ENCODE assay signal across 8 cellular contexts in the genomic region with DNA sequence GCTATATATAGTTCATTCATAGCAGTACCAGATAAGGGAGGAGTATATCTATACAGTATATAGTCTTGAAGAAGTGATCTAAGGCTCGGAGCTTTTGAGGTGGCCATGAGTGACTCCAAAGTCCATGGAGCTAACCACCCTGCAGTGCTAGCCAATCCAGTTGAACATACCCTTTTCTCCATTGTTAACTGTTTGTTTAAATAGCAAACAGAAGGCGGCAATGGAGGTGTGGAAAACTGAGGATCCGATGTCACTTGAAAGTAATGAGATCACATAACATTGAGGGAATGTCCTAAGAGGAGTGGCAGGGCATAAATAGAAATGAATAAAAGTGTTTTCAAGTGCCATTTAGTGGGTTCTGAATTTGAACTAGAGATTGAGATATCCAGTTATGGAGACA. TPM values are rescaled to one million over a fixed set of nuclear protein-coding genes. Genes with fewer than 3 reads are reported as not detected.
A peak's percentile ranks its signal among the peaks of the same experiment; 100 is the strongest.
DNase-seq lines count a peak whose midpoint lies in the region; ATAC-seq and TF ChIP-seq lines count a peak whose summit lies in the region.

No MANE protein-coding gene starts in this region.

- 51 to 67% methylated on average over 3 of the region's 3 CpGs for WGBS in body of pancreas, 2 donors

- POLR2A ChIA-PET in activated naive CD8-positive, alpha-beta T cell treated with anti-CD3 and anti-CD28 coated beads, Interleukin-2, amount 10 ng/mL, durations not matched to agents 7 days and 5 days (lab: Charles Lee): interaction anchor here (0.8 to 1.5 kb wide), 4 partner anchors 12 to 415 kb away, joined by 3 to 13 read pairs (median 4); a partner anchor contains a TSS

- H3K4me3 ChIP-seq in uterus (no peak overlapping the region), body of pancreas (no peak overlapping the region)

- TF ChIP-seq CTCF in uterus (IDR thresholded peaks at IDR 0.05): no peak
- no peak for TF ChIP-seq CTCF in body of pancreas (IDR thresholded peaks at IDR 0.05)

- peaks cover 49% of the 10 kb centered on the region for H3K36me3 Mint-ChIP-seq in activated naive CD8-positive, alpha-beta T cell treated with anti-CD3 and anti-CD28 coated beads, Interleukin-2, amount 10 ng/mL, durations not matched to agents 7 days and 5 days
- peaks cover 9% of the 10 kb centered on the region for H3K36me3 Mint-ChIP-seq in memory B cell

- H3K27ac ChIP-seq in uterus (no peak overlapping the region), body of pancreas (no peak overlapping the region)

- TF ChIP-seq POLR2A in uterus (IDR thresholded peaks at IDR 0.05) (no peak), body of pancreas (IDR thresholded peaks at IDR 0.05) (no peak)

- peak overlapping the region; percentile 91 for H3K27ac Mint-ChIP-seq in activated naive CD8-positive, alpha-beta T cell treated with anti-CD3 and anti-CD28 coated beads, Interleukin-2, amount 10 ng/mL, durations not matched to agents 7 days and 5 days
- no peak overlapping the region for H3K27ac Mint-ChIP-seq in memory B cell

- peaks cover 4% of the 10 kb centered on the region for H3K27me3 Mint-ChIP-seq in activated naive CD8-positive, alpha-beta T cell treated with anti-CD3 and anti-CD28 coated beads, Interleukin-2, amount 10 ng/mL, durations not matched to agents 7 days and 5 days
- H3K27me3 Mint-ChIP-seq in memory B cell: no peaks in the 10 kb centered on the region

- intact Hi-C loops in uterus (cut with DNase I; ENCODE audit: low total_unique reads) (no loop called here), body of pancreas (cut with DNase I) (loop anchor here (10.0 kb wide), 1 partner anchor 45 kb away; no protein-coding TSS in a partner anchor)

- no peaks in the 10 kb centered on the region for H3K9me3 Mint-ChIP-seq in activated naive CD8-positive, alpha-beta T cell treated with anti-CD3 and anti-CD28 coated beads, Interleukin-2, amount 10 ng/mL, durations not matched to agents 7 days and 5 days
- no peaks in the 10 kb centered on the region for H3K9me3 Mint-ChIP-seq in memory B cell

- H3K27me3 ChIP-seq in uterus: no peaks in the 10 kb centered on the region
- H3K27me3 ChIP-seq in body of pancreas: no peaks in the 10 kb centered on the region

- H3K4me3 Mint-ChIP-seq in activated naive CD8-positive, alpha-beta T cell treated with anti-CD3 and anti-CD28 coated beads, Interleukin-2, amount 10 ng/mL, durations not matched to agents 7 days and 5 days: peak overlapping the region; percentile 99
- H3K4me3 Mint-ChIP-seq in memory B cell: peak overlapping the region; percentile 17

- H3K36me3 ChIP-seq in uterus (no peaks in the 10 kb centered on the region), body of pancreas (replicated peaks in 1 of 2; ENCODE audit: insufficient read depth in 1 of 2, low read depth in 2 of 2) (peaks cover 0 to 6% of the 10 kb centered on the region in 2 donors)

- no peaks in the 10 kb centered on the region for H3K9me3 ChIP-seq in uterus
- no peaks in the 10 kb centered on the region for H3K9me3 ChIP-seq in body of pancreas

- ATAC-seq in activated naive CD8-positive, alpha-beta T cell treated with anti-CD3 and anti-CD28 coated beads, Interleukin-2, amount 10 ng/mL, durations not matched to agents 7 days and 5 days (ENCODE audit: low read depth): no peak
- ATAC-seq in memory B cell (ENCODE audit: low read depth) (no peak), GM21447 (IDR thresholded peaks at IDR 0.05; ENCODE audit: unreplicated experiment) (no peak), body of pancreas (no peak)

- DNase-seq in DMS53 treated with DMSO at 0.1 percent for 48 hours (lab: John Stamatoyannopoulos, UW; ENCODE audit: unreplicated experiment): peak; percentile 70
- peak; percentile 41 for DNase-seq in NCI-H1092 (lab: John Stamatoyannopoulos, UW)
- DNase-seq in activated naive CD8-positive, alpha-beta T cell treated with anti-CD3 and anti-CD28 coated beads, Interleukin-2, amount 10 ng/mL, durations not matched to agents 7 days and 5 days: no peak
- no peak for DNase-seq in memory B cell (ENCODE audit: low spot score in 2 of 2)
- no peak for DNase-seq in uterus
- no peak for DNase-seq in GM19240 (ENCODE audit: insufficient read length, low spot score)
- no peak for DNase-seq in body of pancreas

- H3K4me1 Mint-ChIP-seq in activated naive CD8-positive, alpha-beta T cell treated with anti-CD3 and anti-CD28 coated beads, Interleukin-2, amount 10 ng/mL, durations not matched to agents 7 days and 5 days: peaks cover 51% of the 10 kb centered on the region
- H3K4me1 Mint-ChIP-seq in memory B cell: peaks cover 19% of the 10 kb centered on the region

- H3K4me1 ChIP-seq in uterus (no peaks in the 10 kb centered on the region), body of pancreas (peaks cover 10% of the 10 kb centered on the region)

RNA-seq across cellular contexts. Expression of a gene that starts 12.4 kb away (rescaled TPM):
- total RNA-seq in activated naive CD8-positive, alpha-beta T cell treated with anti-CD3 and anti-CD28 coated beads, Interleukin-2, amount 10 ng/mL, durations not matched to agents 7 days and 5 days: 1 to 10 TPM; 5.1 to 5.5 TPM
- total RNA-seq in uterus: 10 to 100 TPM in 2 of 4 donors, 1 to 10 TPM in 2; 7.0 to 16.4 (median 11.6) TPM
- total RNA-seq in body of pancreas: 1 to 10 TPM in 1 of 2 donors, under 1 TPM in 1; 0.66 to 2.6 TPM

RNA-seq across cellular contexts. Expression of a gene that starts 54.6 kb away (rescaled TPM):
- 100 to 1,000 TPM; 119 to 128 TPM for total RNA-seq in activated naive CD8-positive, alpha-beta T cell treated with anti-CD3 and anti-CD28 coated beads, Interleukin-2, amount 10 ng/mL, durations not matched to agents 7 days and 5 days
- total RNA-seq in uterus: 100 to 1,000 TPM in 2 of 4 donors, 10 to 100 TPM in 2; 50.0 to 137 (median 83.0) TPM
- total RNA-seq in body of pancreas: 10 to 100 TPM; 36.8 to 66.9 TPM

Comparison
In these comparisons a context has a peak if more than half of its experiments do, and no peak if none do; other contexts are left out.
1. DNase-seq: peak in DMS53 treated with DMSO at 0.1 percent for 48 hours (single experiment) and NCI-H1092 (single experiment); none in activated naive CD8-positive, alpha-beta T cell treated with anti-CD3 and anti-CD28 coated beads, Interleukin-2, amount 10 ng/mL, durations not matched to agents 7 days and 5 days (single experiment), memory B cell (0 of 2), uterus (0 of 2), GM19240 (single experiment) and body of pancreas (0 of 4).